Comparison of ENCODE assay signal across 2 cellular contexts in genomic region chr4:73458184-73459047, GRCh38.
TF ChIP-seq lines count a peak whose summit lies in the region.

No MANE protein-coding gene starts in this region.

TF ChIP-seq in K562, 482 proteins besides CTCF, POLR2A, EP300 and RAD21 (continued from another document and continues in another):
- TF ChIP-seq MNT (conservative IDR thresholded peaks at IDR 0.05) (no peak), POLR2AphosphoS5 (IDR thresholded peaks at IDR 0.05; ENCODE audit: control insufficient read depth, insufficient read depth, low read depth, low read length) (no peak), ARID3B (CRISPR knock-in tag; IDR thresholded peaks at IDR 0.05; ENCODE audit: borderline replicate concordance) (no peak), ZNF133 (CRISPR knock-in tag; IDR thresholded peaks at IDR 0.05) (no peak), ZNF589 (CRISPR knock-in tag; IDR thresholded peaks at IDR 0.05; ENCODE audit: low read depth) (peak; percentile 66; the same call in 1 of the 2 replicates), DNMT1 (IDR thresholded peaks at IDR 0.05) (no peak), ZNF696 (CRISPR knock-in tag; conservative IDR thresholded peaks at IDR 0.05) (no peak), CHD2 (IDR thresholded peaks at IDR 0.05; ENCODE audit: low read depth, low read length) (no peak), HLTF (IDR thresholded peaks at IDR 0.05) (no peak), FOXJ2 (tag; IDR thresholded peaks at IDR 0.05) (0 out of 2 replicates have a peak, but pooled peaks have one; percentile 15), KAT7 (CRISPR knock-in tag; IDR thresholded peaks at IDR 0.05; ENCODE audit: borderline replicate concordance) (no peak), CXXC5 (CRISPR knock-in tag; IDR thresholded peaks at IDR 0.05) (0 out of 2 replicates have a peak, but pooled peaks have one; percentile 12), DMBX1 (CRISPR knock-in tag; IDR thresholded peaks at IDR 0.05; ENCODE audit: borderline replicate concordance) (no peak), ZNF561 (CRISPR knock-in tag; conservative IDR thresholded peaks at IDR 0.05) (no peak), ZNF584 (CRISPR knock-in tag; IDR thresholded peaks at IDR 0.05; ENCODE audit: low read depth) (peak; percentile 3; the same call in 1 of the 2 replicates), ZC3H11A (IDR thresholded peaks at IDR 0.05; ENCODE audit: low read depth, low read length) (no peak), HNRNPH1 (optimal IDR thresholded peaks at IDR 0.05; ENCODE audit: low read depth, low read length) (no peak), NR2C2 (CRISPR knock-in tag; IDR thresholded peaks at IDR 0.05) (no peak), NR2C2 (tag; IDR thresholded peaks at IDR 0.05) (peak; percentile 23; the same call in 1 of the 2 replicates), SRSF7 (optimal IDR thresholded peaks at IDR 0.05; ENCODE audit: low read depth, low read length) (no peak), ZNF592 (IDR thresholded peaks at IDR 0.05) (0 out of 2 replicates have a peak, but pooled peaks have one; percentile 8), ZNF431 (CRISPR knock-in tag; IDR thresholded peaks at IDR 0.05) (no peak), ZNF121 (CRISPR knock-in tag; conservative IDR thresholded peaks at IDR 0.05) (no peak), ZNF239 (CRISPR knock-in tag; IDR thresholded peaks at IDR 0.05) (no peak), FOXP1 (CRISPR knock-in tag; IDR thresholded peaks at IDR 0.05) (no peak), GTF2A2 (tag; IDR thresholded peaks at IDR 0.05) (no peak), EHMT2 (IDR thresholded peaks at IDR 0.05) (no peak), MLLT1 (IDR thresholded peaks at IDR 0.05) (no peak)

TF ChIP-seq in HepG2, 621 proteins besides CTCF, POLR2A, EP300 and RAD21 (continued from another document and continues in another):
- TF ChIP-seq FUBP1 (CRISPR knock-in tag; IDR thresholded peaks at IDR 0.05; ENCODE audit: borderline replicate concordance) = no peak
- TF ChIP-seq POLR2AphosphoS5 (IDR thresholded peaks at IDR 0.05; ENCODE audit: low read depth, low read length) = peak; percentile 71
- TF ChIP-seq IRF1 (CRISPR knock-in tag; IDR thresholded peaks at IDR 0.05; ENCODE audit: low read depth) = no peak
- TF ChIP-seq ZNF414 (CRISPR knock-in tag; IDR thresholded peaks at IDR 0.05) = no peak
- no peak for TF ChIP-seq SKIL (CRISPR knock-in tag; IDR thresholded peaks at IDR 0.05; ENCODE audit: borderline replicate concordance)
- TF ChIP-seq ZNF703 (CRISPR knock-in tag; IDR thresholded peaks at IDR 0.05; ENCODE audit: borderline replicate concordance) = no peak
- peak; percentile 57; the same call in 1 of the 2 replicates for TF ChIP-seq POGK (CRISPR knock-in tag; conservative IDR thresholded peaks at IDR 0.05)
- TF ChIP-seq TEF (CRISPR knock-in tag; IDR thresholded peaks at IDR 0.05) = no peak
- no peak for TF ChIP-seq KIAA2018 (CRISPR knock-in tag; IDR thresholded peaks at IDR 0.05; ENCODE audit: borderline replicate concordance)
- no peak for TF ChIP-seq ZBTB33 (CRISPR knock-in tag; IDR thresholded peaks at IDR 0.05)
- no peak for TF ChIP-seq BCLAF1 (IDR thresholded peaks at IDR 0.05)
- no peak for TF ChIP-seq HOXA7 (CRISPR knock-in tag; IDR thresholded peaks at IDR 0.05)
